Comparison of ENCODE assay signal across 11 cellular contexts in the genomic region with DNA sequence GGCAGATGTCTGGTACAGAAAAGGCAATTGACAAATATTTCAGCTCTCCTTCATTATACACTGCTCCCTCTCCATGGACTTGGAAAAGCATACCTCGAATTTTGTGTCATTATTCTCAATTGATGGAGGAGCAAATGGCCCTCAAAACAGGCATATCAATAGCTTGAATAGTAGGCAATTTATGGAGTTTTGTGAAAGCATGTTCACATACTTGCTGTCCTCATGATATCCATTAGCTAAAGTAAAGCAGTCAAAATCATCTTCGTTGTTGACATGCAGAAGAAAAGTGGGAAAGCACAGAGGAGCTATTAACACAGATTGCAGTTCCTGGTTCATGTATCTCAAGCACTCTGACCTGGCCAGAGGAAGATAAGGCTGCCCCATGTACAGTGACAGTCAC.
"Had no signal": no experiment of that assay in that cellular context is flagged by ENCODE, and none has a peak within 500 bp of the region (broad histone marks: within the 10 kb centered on the region; RNA-seq: fewer than 3 reads in every experiment).

No MANE protein-coding gene starts in this region.

- H3K4me1 ChIP-seq: HAP-1 had no signal

- H3K4me3 ChIP-seq: GM23248, GM23338, HAP-1 had no signal

- H3K9me3 ChIP-seq: HAP-1 had no signal

- H3K36me3 ChIP-seq: HAP-1 had no signal

- ATAC-seq: GM23338, HCT116 had no signal

- FAIRE-seq: H1, H54 had no signal

- H3K27ac ChIP-seq: GM23248 had no signal

- H3K9ac ChIP-seq: GM23248 had no signal

- H2AFZ ChIP-seq: GM23248, GM23338 had no signal

- H3K4me2 ChIP-seq: GM23338 had no signal

- DNase-seq: GM23248, GOT3, H7, H9, HCEC 1CT, HFFc6 had no signal
